ENCODE assay signal across 2 cellular contexts in genomic region chr7:99406557-99406956, GRCh38.
TF ChIP-seq lines count a peak whose summit lies in the region.

No MANE protein-coding gene starts in this region.

TF ChIP-seq in SK-N-SH, 30 proteins besides CTCF, POLR2A, EP300 and RAD21:
- TF ChIP-seq MEF2A (IDR thresholded peaks at IDR 0.05; ENCODE audit: borderline replicate concordance, low read depth) (no peak), ELF1 (IDR thresholded peaks at IDR 0.05) (no peak), POLR2AphosphoS5 (IDR thresholded peaks at IDR 0.05; ENCODE audit: low read depth, low read length) (no peak), GATA2 (CRISPR knock-in tag; IDR thresholded peaks at IDR 0.05) (no peak), USF2 (IDR thresholded peaks at IDR 0.05; ENCODE audit: borderline replicate concordance, low read depth, low read length) (no peak), YY1 (IDR thresholded peaks at IDR 0.05; ENCODE audit: low read depth) (no peak), EZH2phosphoT487 (IDR thresholded peaks at IDR 0.05; ENCODE audit: borderline replicate concordance, low read depth) (no peak), TEAD4 (IDR thresholded peaks at IDR 0.05; ENCODE audit: borderline replicate concordance, insufficient read depth) (no peak)

TF ChIP-seq in SK-N-SH treated with all-trans-retinoic acid at 6 μM for 48 hours, 23 proteins besides CTCF, POLR2A, EP300 and RAD21:
- no peak for TF ChIP-seq CSRNP3 (CRISPR knock-in tag; IDR thresholded peaks at IDR 0.05)
TF ChIP-seq in SK-N-SH treated with all-trans-retinoic acid at 6 μM for 48 hours: peak in this region for 0.
